Comparison of ENCODE assay signal across 1 cellular context in the genomic region with DNA sequence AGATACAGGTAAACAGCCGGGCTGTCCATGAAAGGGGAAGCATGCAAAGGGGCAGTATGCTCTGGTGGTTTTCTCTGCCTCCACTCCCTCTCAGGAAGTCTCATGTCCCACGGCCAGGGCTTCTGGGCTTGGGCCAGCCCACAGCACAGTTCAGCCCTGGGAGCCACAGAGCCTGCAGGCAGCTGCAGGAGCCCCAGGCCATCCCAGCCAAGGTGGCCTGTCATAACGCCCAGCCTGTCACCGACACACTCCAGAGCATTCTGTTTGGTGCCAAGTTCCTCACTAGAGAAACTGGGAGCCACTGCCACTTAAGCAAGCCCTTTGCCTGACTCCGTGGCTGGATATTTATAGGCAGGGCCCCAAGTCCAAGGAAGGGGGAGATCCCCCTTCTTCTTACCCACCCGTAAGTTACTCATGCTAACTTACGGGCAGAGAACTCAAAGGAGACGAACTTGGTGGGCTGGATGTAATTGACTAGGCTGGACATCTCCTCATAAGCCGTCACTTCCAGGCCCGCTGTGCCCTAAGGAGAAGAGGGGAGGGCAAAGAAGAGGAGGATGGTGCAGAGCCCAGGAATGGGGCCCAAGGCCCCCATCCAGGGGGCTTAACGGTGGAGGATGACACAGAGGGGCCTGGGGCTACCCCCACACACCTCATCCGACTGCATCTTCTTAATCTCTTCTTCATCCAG.
TF ChIP-seq lines count a peak whose summit lies in the region.

No MANE protein-coding gene starts in this region.

TF ChIP-seq in HepG2, 621 proteins besides CTCF, POLR2A, EP300 and RAD21:
- TF ChIP-seq ZNF207 (IDR thresholded peaks at IDR 0.05; ENCODE audit: borderline replicate concordance) (no peak), ZNF703 (CRISPR knock-in tag; IDR thresholded peaks at IDR 0.05; ENCODE audit: borderline replicate concordance) (no peak), REXO4 (CRISPR knock-in tag; IDR thresholded peaks at IDR 0.05; ENCODE audit: borderline replicate concordance) (no peak), KAT7 (CRISPR knock-in tag; IDR thresholded peaks at IDR 0.05; ENCODE audit: borderline replicate concordance) (no peak), ZNF160 (CRISPR knock-in tag; IDR thresholded peaks at IDR 0.05) (no peak), HNRNPLL (IDR thresholded peaks at IDR 0.05; ENCODE audit: low read depth, low read length, poor library complexity, severe bottlenecking) (no peak), DNMT3B (CRISPR knock-in tag; conservative IDR thresholded peaks at IDR 0.05) (no peak), ATF1 (CRISPR knock-in tag; IDR thresholded peaks at IDR 0.05) (no peak), ZBTB8A (CRISPR knock-in tag; IDR thresholded peaks at IDR 0.05; ENCODE audit: borderline replicate concordance, low read depth) (no peak), ZFP82 (CRISPR knock-in tag; IDR thresholded peaks at IDR 0.05; ENCODE audit: borderline replicate concordance) (no peak), FOXK1 (CRISPR knock-in tag; IDR thresholded peaks at IDR 0.05; ENCODE audit: borderline replicate concordance, low read depth) (no peak)
- TF ChIP-seq, protein P1, sequence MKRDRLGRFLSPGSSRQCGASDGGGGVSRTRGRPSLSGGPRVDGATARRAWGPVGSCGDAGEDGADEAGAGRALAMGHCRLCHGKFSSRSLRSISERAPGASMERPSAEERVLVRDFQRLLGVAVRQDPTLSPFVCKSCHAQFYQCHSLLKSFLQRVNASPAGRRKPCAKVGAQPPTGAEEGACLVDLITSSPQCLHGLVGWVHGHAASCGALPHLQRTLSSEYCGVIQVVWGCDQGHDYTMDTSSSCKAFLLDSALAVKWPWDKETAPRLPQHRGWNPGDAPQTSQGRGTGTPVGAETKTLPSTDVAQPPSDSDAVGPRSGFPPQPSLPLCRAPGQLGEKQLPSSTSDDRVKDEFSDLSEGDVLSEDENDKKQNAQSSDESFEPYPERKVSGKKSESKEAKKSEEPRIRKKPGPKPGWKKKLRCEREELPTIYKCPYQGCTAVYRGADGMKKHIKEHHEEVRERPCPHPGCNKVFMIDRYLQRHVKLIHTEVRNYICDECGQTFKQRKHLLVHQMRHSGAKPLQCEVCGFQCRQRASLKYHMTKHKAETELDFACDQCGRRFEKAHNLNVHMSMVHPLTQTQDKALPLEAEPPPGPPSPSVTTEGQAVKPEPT (CRISPR knock-in tag; IDR thresholded peaks at IDR 0.05; ENCODE audit: low read depth) = no peak
